27 cellular contexts compared by ENCODE assay signal in genomic region chr1:84107955-84108354, GRCh38. TPM values are rescaled to one million over a fixed set of nuclear protein-coding genes. Genes with fewer than 3 reads are reported as not detected.
DNase-seq lines count a peak whose midpoint lies in the region; ATAC-seq and TF ChIP-seq lines count a peak whose summit lies in the region.
"Had no signal": no experiment of that assay in that cellular context is flagged by ENCODE, and none has a peak within 500 bp of the region (broad histone marks: within the 10 kb centered on the region; RNA-seq: fewer than 3 reads in every experiment).

No MANE protein-coding gene starts in this region.

- peaks cover 0 to 6% (median 0%) of the 10 kb centered on the region in 7 donors for H3K4me1 Mint-ChIP-seq in naive thymus-derived CD4-positive, alpha-beta T cell
- H3K4me1 Mint-ChIP-seq in activated CD8-positive, alpha-beta T cell treated with anti-CD3 and anti-CD28 coated beads, Interleukin-2, amount 10 ng/mL, durations not matched to agents 7 days and 5 days (ENCODE audit: low read depth) = peaks cover 5% of the 10 kb centered on the region

- no peaks in the 10 kb centered on the region for H3K36me3 ChIP-seq in ACC112 (ENCODE audit: insufficient read depth, low read length)
- no peaks in the 10 kb centered on the region for H3K36me3 ChIP-seq in fibroblast of lung (ENCODE audit: control insufficient read depth, insufficient read depth, low read length)
- no peaks in the 10 kb centered on the region for H3K36me3 ChIP-seq in sigmoid colon
- H3K36me3 ChIP-seq in naive thymus-derived CD4-positive, alpha-beta T cell (ENCODE audit: control insufficient read depth in 2 of 3, insufficient read depth in 3 of 3, low read length in 3 of 3) = no peaks in the 10 kb centered on the region
- H3K36me3 ChIP-seq: brain microvascular endothelial cell, gastrocnemius medialis, upper lobe of left lung had no signal

- H3K9me3 ChIP-seq in fibroblast of lung (ENCODE audit: control insufficient read depth, insufficient read depth, low read depth, low read length) (no peaks in the 10 kb centered on the region), sigmoid colon (peaks cover 0 to 2% (median 0%) of the 10 kb centered on the region in 4 donors)
- no peaks in the 10 kb centered on the region for H3K9me3 ChIP-seq in naive thymus-derived CD4-positive, alpha-beta T cell (ENCODE audit: control insufficient read depth in 2 of 3, low read length in 3 of 3)
- H3K9me3 ChIP-seq: gastrocnemius medialis, upper lobe of left lung had no signal

- no peak overlapping the region for H3K27ac Mint-ChIP-seq in naive thymus-derived CD4-positive, alpha-beta T cell
- no peak overlapping the region for H3K27ac Mint-ChIP-seq in activated CD8-positive, alpha-beta T cell treated with anti-CD3 and anti-CD28 coated beads, Interleukin-2, amount 10 ng/mL, durations not matched to agents 7 days and 5 days
- H3K27ac Mint-ChIP-seq: activated CD4-positive, alpha-beta memory T cell treated with anti-CD3 and anti-CD28 coated beads for 36 hours; activated naive CD4-positive, alpha-beta T cell treated with anti-CD3 and anti-CD28 coated beads, Interleukin-2, amount 10 ng/mL, durations not matched to agents 7 days and 5 days; CD4-positive, alpha-beta T cell; GM23338; natural killer cell had no signal

- CTCF ChIA-PET in naive thymus-derived CD4-positive, alpha-beta T cell (lab: Charles Lee) = no interaction called here
- CTCF ChIA-PET in activated CD8-positive, alpha-beta T cell treated with anti-CD3 and anti-CD28 coated beads, Interleukin-2, amount 10 ng/mL, durations not matched to agents 7 days and 5 days (lab: Charles Lee) = no interaction called here

- H3K4me3 ChIP-seq in ACC112 (ENCODE audit: low read depth, low read length) (no peak overlapping the region), fibroblast of lung (replicated peaks in 1 of 4; ENCODE audit: control extremely low read depth in 1 of 4, insufficient read depth in 1 of 4, low read depth in 3 of 4, low read length in 4 of 4) (no peak overlapping the region), sigmoid colon (no peak overlapping the region)
- no peak overlapping the region for H3K4me3 ChIP-seq in naive thymus-derived CD4-positive, alpha-beta T cell (ENCODE audit: low read length)
- H3K4me3 ChIP-seq: dorsolateral prefrontal cortex, gastrocnemius medialis, GM23338, upper lobe of left lung had no signal

- no peaks in the 10 kb centered on the region for H3K27me3 Mint-ChIP-seq in naive thymus-derived CD4-positive, alpha-beta T cell
- H3K27me3 Mint-ChIP-seq in activated CD8-positive, alpha-beta T cell treated with anti-CD3 and anti-CD28 coated beads, Interleukin-2, amount 10 ng/mL, durations not matched to agents 7 days and 5 days (ENCODE audit: low read depth) = no peaks in the 10 kb centered on the region
- H3K27me3 Mint-ChIP-seq: activated CD4-positive, alpha-beta memory T cell treated with anti-CD3 and anti-CD28 coated beads for 36 hours; activated naive CD4-positive, alpha-beta T cell treated with anti-CD3 and anti-CD28 coated beads, Interleukin-2, amount 10 ng/mL, durations not matched to agents 7 days and 5 days; CD4-positive, alpha-beta T cell had no signal

- H2AFZ ChIP-seq in ACC112 (ENCODE audit: low read length, unreplicated experiment) = no peak overlapping the region
- H2AFZ ChIP-seq in fibroblast of lung (ENCODE audit: low read length) = no peak overlapping the region
- H2AFZ ChIP-seq: GM23338 had no signal

- POLR2A ChIA-PET in naive thymus-derived CD4-positive, alpha-beta T cell (lab: Charles Lee) = no interaction called here
- POLR2A ChIA-PET in activated CD8-positive, alpha-beta T cell treated with anti-CD3 and anti-CD28 coated beads, Interleukin-2, amount 10 ng/mL, durations not matched to agents 7 days and 5 days (lab: Charles Lee) = no interaction called here

- peak; percentile 6 for ATAC-seq in GM19452 (IDR thresholded peaks at IDR 0.05; ENCODE audit: unreplicated experiment)
- peak; percentile 5 for ATAC-seq in HG03159 (IDR thresholded peaks at IDR 0.05; ENCODE audit: unreplicated experiment)
- ATAC-seq in naive thymus-derived CD4-positive, alpha-beta T cell = no peak
- no peak for ATAC-seq in activated CD8-positive, alpha-beta T cell treated with anti-CD3 and anti-CD28 coated beads, Interleukin-2, amount 10 ng/mL, durations not matched to agents 7 days and 5 days
- ATAC-seq: gastrocnemius medialis, GM23338, natural killer cell had no signal

- H3K4me2 ChIP-seq in fibroblast of lung (ENCODE audit: extremely low read depth, insufficient read depth, low read length) = no peak overlapping the region
- H3K4me2 ChIP-seq: GM23338 had no signal

- H3K9me3 Mint-ChIP-seq in naive thymus-derived CD4-positive, alpha-beta T cell = peaks cover 0 to 17% (median 5%) of the 10 kb centered on the region in 11 donors
- peaks cover 14% of the 10 kb centered on the region for H3K9me3 Mint-ChIP-seq in activated CD8-positive, alpha-beta T cell treated with anti-CD3 and anti-CD28 coated beads, Interleukin-2, amount 10 ng/mL, durations not matched to agents 7 days and 5 days (ENCODE audit: insufficient read depth)
- H3K9me3 Mint-ChIP-seq: natural killer cell had no signal

- no peak for TF ChIP-seq POLR2A in sigmoid colon (IDR thresholded peaks at IDR 0.05)

- H3K27ac ChIP-seq in ACC112 (ENCODE audit: low read depth, low read length) (peak overlapping the region; percentile 20; the same call in 1 of the 2 replicates), fibroblast of lung (ENCODE audit: insufficient read depth, low read length) (peak overlapping the region; percentile 18), sigmoid colon (no peak overlapping the region)
- H3K27ac ChIP-seq in naive thymus-derived CD4-positive, alpha-beta T cell (ENCODE audit: low read depth, low read length) = no peak overlapping the region
- H3K27ac ChIP-seq: brain microvascular endothelial cell, dorsolateral prefrontal cortex, gastrocnemius medialis, upper lobe of left lung had no signal

- TF ChIP-seq CTCF in fibroblast of lung (conservative IDR thresholded peaks at IDR 0.05 in 1 of 2, IDR thresholded peaks at IDR 0.05 in 1 of 2; ENCODE audit: low read depth in 1 of 2, low read length in 2 of 2) (no peak), sigmoid colon (IDR thresholded peaks at IDR 0.05) (no peak)

- no peaks in the 10 kb centered on the region for H4K20me1 ChIP-seq in fibroblast of lung (ENCODE audit: control insufficient read depth, extremely low read depth, insufficient read depth, low read length)

- DNase-seq in fibroblast of lung (ENCODE audit: low read depth in 2 of 2) = no peak
- DNase-seq in sigmoid colon = no peak
- no peak for DNase-seq in naive thymus-derived CD4-positive, alpha-beta T cell
- no peak for DNase-seq in activated CD8-positive, alpha-beta T cell treated with anti-CD3 and anti-CD28 coated beads, Interleukin-2, amount 10 ng/mL, durations not matched to agents 7 days and 5 days
- no peak for DNase-seq in pons (ENCODE audit: low spot score)
- DNase-seq: activated CD4-positive, alpha-beta memory T cell treated with anti-CD3 and anti-CD28 coated beads for 36 hours; activated CD4-positive, alpha-beta T cell treated with anti-CD3 and anti-CD28 coated beads for 1 hour; activated CD8-positive, alpha-beta memory T cell treated with anti-CD3 and anti-CD28 coated beads, Interleukin-2, amount 50 U/mL, for 48 hours; activated naive CD4-positive, alpha-beta T cell treated with anti-CD3 and anti-CD28 coated beads, Interleukin-2, amount 10 ng/mL, durations not matched to agents 7 days and 5 days; AML-193; CD4-positive, alpha-beta T cell; dorsolateral prefrontal cortex; gastrocnemius medialis; Kasumi-1; MV-4-11; natural killer cell; NCI-H1436 treated with DMSO at 0.1 percent for 48 hours; NCI-H2107; nucleus accumbens; SHP77 treated with DMSO at 0.1 percent for 48 hours; stimulated activated naive CD4-positive, alpha-beta T cell; upper lobe of left lung had no signal

- peaks cover 0 to 13% (median 6%) of the 10 kb centered on the region in 5 donors for H3K36me3 Mint-ChIP-seq in naive thymus-derived CD4-positive, alpha-beta T cell
- H3K36me3 Mint-ChIP-seq in activated CD8-positive, alpha-beta T cell treated with anti-CD3 and anti-CD28 coated beads, Interleukin-2, amount 10 ng/mL, durations not matched to agents 7 days and 5 days (ENCODE audit: low read depth) = peaks cover 11% of the 10 kb centered on the region
- H3K36me3 Mint-ChIP-seq: natural killer cell had no signal

- no peaks in the 10 kb centered on the region for H3K79me2 ChIP-seq in ACC112 (ENCODE audit: control insufficient read depth, insufficient read depth, low read length, unreplicated experiment)
- H3K79me2 ChIP-seq in fibroblast of lung (ENCODE audit: control insufficient read depth, insufficient read depth, low read length) = no peaks in the 10 kb centered on the region

- H3K27me3 ChIP-seq in ACC112 (ENCODE audit: insufficient read depth, low read length) (no peaks in the 10 kb centered on the region), fibroblast of lung (ENCODE audit: control insufficient read depth, insufficient read depth, low read length) (no peaks in the 10 kb centered on the region), sigmoid colon (no peaks in the 10 kb centered on the region)
- H3K27me3 ChIP-seq in naive thymus-derived CD4-positive, alpha-beta T cell (ENCODE audit: control insufficient read depth in 2 of 2, insufficient read depth in 2 of 2, low read length in 2 of 2) = no peaks in the 10 kb centered on the region
- H3K27me3 ChIP-seq: brain microvascular endothelial cell, dorsolateral prefrontal cortex, gastrocnemius medialis, upper lobe of left lung had no signal

- intact Hi-C loops in sigmoid colon (cut with DNase I) = no loop called here
- intact Hi-C loops in naive thymus-derived CD4-positive, alpha-beta T cell (cut with micrococcal nuclease) = no loop called here

- H3K9ac ChIP-seq in fibroblast of lung (ENCODE audit: insufficient read depth, low read length) = no peak overlapping the region

- H3K4me3 Mint-ChIP-seq in naive thymus-derived CD4-positive, alpha-beta T cell = no peak overlapping the region
- H3K4me3 Mint-ChIP-seq in activated CD8-positive, alpha-beta T cell treated with anti-CD3 and anti-CD28 coated beads, Interleukin-2, amount 10 ng/mL, durations not matched to agents 7 days and 5 days = no peak overlapping the region
- H3K4me3 Mint-ChIP-seq: activated CD4-positive, alpha-beta memory T cell treated with anti-CD3 and anti-CD28 coated beads for 36 hours; activated naive CD4-positive, alpha-beta T cell treated with anti-CD3 and anti-CD28 coated beads, Interleukin-2, amount 10 ng/mL, durations not matched to agents 7 days and 5 days; CD4-positive, alpha-beta T cell; GM23338; natural killer cell had no signal

- WGBS in sigmoid colon, 2 donors = 96 to 99% methylated on average over 2 of the region's 2 CpGs

- H3K4me1 ChIP-seq in ACC112 (ENCODE audit: control insufficient read depth, insufficient read depth, low read length, unreplicated experiment) = peaks cover 20% of the 10 kb centered on the region
- peaks cover 2% of the 10 kb centered on the region for H3K4me1 ChIP-seq in fibroblast of lung (ENCODE audit: control insufficient read depth, extremely low read depth, insufficient read depth, low read length)
- H3K4me1 ChIP-seq in sigmoid colon = peaks cover 0 to 13% (median 10%) of the 10 kb centered on the region in 4 donors
- H3K4me1 ChIP-seq in naive thymus-derived CD4-positive, alpha-beta T cell (ENCODE audit: control insufficient read depth in 2 of 2, insufficient read depth in 2 of 2, low read length in 2 of 2) = no peaks in the 10 kb centered on the region
- H3K4me1 ChIP-seq: upper lobe of left lung had no signal

- TF ChIP-seq EP300 in sigmoid colon (IDR thresholded peaks at IDR 0.05) = no peak

RNA-seq across cellular contexts. Expression of gene PRKACB, which starts 36.1 kb away (rescaled TPM):
- total RNA-seq in fibroblast of lung = 18.5 and 22.0 TPM in 2 replicates
- 28.3 and 32.6 TPM in 2 replicates for polyA plus RNA-seq in fibroblast of lung
- polyA plus RNA-seq in fibroblast of lung (2012) = 15.4 and 17.2 TPM in 2 replicates
- 2.7 and 5.5 TPM in 2 replicates for polyA minus RNA-seq in fibroblast of lung (ENCODE audit: low replicate concordance)
- total RNA-seq in sigmoid colon = 10 to 100 TPM; 48.3 to 58.7 (median 53.2) TPM
- 10 to 100 TPM; 35.5 to 67.9 (median 66.8) TPM for polyA plus RNA-seq in sigmoid colon
- total RNA-seq in naive thymus-derived CD4-positive, alpha-beta T cell = 100 to 1,000 TPM in 2 of 5 experiments, 10 to 100 TPM in 3; 71.1 to 176 (median 89.3) TPM
- polyA plus RNA-seq in naive thymus-derived CD4-positive, alpha-beta T cell = 100 to 1,000 TPM in 1 of 2 donors, 10 to 100 TPM in 1; 95.0 to 134 TPM
- total RNA-seq in activated CD8-positive, alpha-beta T cell treated with anti-CD3 and anti-CD28 coated beads, Interleukin-2, amount 10 ng/mL, durations not matched to agents 7 days and 5 days = 10 to 100 TPM; 85.2 to 96.3 TPM

Comparison
In these comparisons a context has a peak if more than half of its experiments do, and no peak if none do; other contexts are left out.
1. H3K27ac ChIP-seq: peak in ACC112 (single experiment) and fibroblast of lung (single experiment); none in sigmoid colon (0 of 4) and naive thymus-derived CD4-positive, alpha-beta T cell (single experiment).
2. ATAC-seq: peak in GM19452 (single experiment) and HG03159 (single experiment); none in naive thymus-derived CD4-positive, alpha-beta T cell (single experiment) and activated CD8-positive, alpha-beta T cell treated with anti-CD3 and anti-CD28 coated beads, Interleukin-2, amount 10 ng/mL, durations not matched to agents 7 days and 5 days (single experiment).